27 cellular contexts compared by ENCODE assay signal in genomic region chr6:84870693-84871092, GRCh38.
"Had no signal": no experiment of that assay in that cellular context is flagged by ENCODE, and none has a peak within 500 bp of the region (broad histone marks: within the 10 kb centered on the region; RNA-seq: fewer than 3 reads in every experiment).

No MANE protein-coding gene starts in this region.

- H3K4me2 ChIP-seq: hepatocyte had no signal

- H3K9me3 Mint-ChIP-seq: dendritic cell treated with granulocyte-macrophage colony-stimulating factor and Interleukin-4, amounts not matched to agents 40 ng/mL and 50 ng/mL, for 4 days; nephron; type B pancreatic cell had no signal

- H3K4me1 Mint-ChIP-seq: naive thymus-derived CD4-positive, alpha-beta T cell; nephron; stimulated activated memory B cell treated with anti-CD40 and anti-IgM and Interleukin-4, amounts not matched to agents 10 μg/mL and 1 μg/mL and 100 μg/mL, for 72 hours had no signal

- H3K27me3 ChIP-seq: esophagus squamous epithelium, gastrocnemius medialis, heart left ventricle, hepatocyte, left lung, right atrium auricular region, spleen, testis, tibial artery had no signal

- ATAC-seq: gastrocnemius medialis; heart left ventricle; left lung; naive thymus-derived CD4-positive, alpha-beta T cell; sciatic nerve; stimulated activated memory B cell treated with anti-CD40 and anti-IgM and Interleukin-4, amounts not matched to agents 10 μg/mL and 1 μg/mL and 100 μg/mL, for 72 hours; stimulated activated naive CD8-positive, alpha-beta T cell treated with anti-CD3 and anti-CD28 coated beads, Interleukin-15, Interleukin-2, amounts not matched to agents 100 U/mL and 50 U/mL, for 24 hours had no signal

- H3K36me3 Mint-ChIP-seq: naive thymus-derived CD4-positive, alpha-beta T cell; stimulated activated memory B cell treated with anti-CD40 and anti-IgM and Interleukin-4, amounts not matched to agents 10 μg/mL and 1 μg/mL and 100 μg/mL, for 72 hours; type B pancreatic cell had no signal

- H3K4me3 ChIP-seq: esophagus squamous epithelium, gastrocnemius medialis, heart left ventricle, hepatocyte, left lung, prostate gland, right atrium auricular region, spleen, testis, tibial artery had no signal

- H3K79me2 ChIP-seq: hepatocyte had no signal

- H3K27ac Mint-ChIP-seq: dendritic cell treated with granulocyte-macrophage colony-stimulating factor and Interleukin-4, amounts not matched to agents 40 ng/mL and 50 ng/mL, for 4 days; naive thymus-derived CD4-positive, alpha-beta T cell; nephron; stimulated activated memory B cell treated with anti-CD40 and anti-IgM and Interleukin-4, amounts not matched to agents 10 μg/mL and 1 μg/mL and 100 μg/mL, for 72 hours; type B pancreatic cell had no signal

- DNase-seq: cerebellar nuclear complex; effector CD8-positive, alpha-beta T cell; esophagus squamous epithelium; foreskin fibroblast; gastrocnemius medialis; heart left ventricle; kidney; left lung; mesenchymal stem cell; midbrain; naive thymus-derived CD4-positive, alpha-beta T cell; nucleus accumbens; spleen; stimulated activated CD4-positive, alpha-beta T cell treated with anti-CD3 and anti-CD28 coated beads, Interleukin-4, amount 100 ng/mL, for 4 hours; stimulated activated naive CD8-positive, alpha-beta T cell treated with anti-CD3 and anti-CD28 coated beads, Interleukin-15, Interleukin-2, amounts not matched to agents 100 U/mL and 50 U/mL, for 24 hours; substantia nigra; testis; tibial artery had no signal

- H2AFZ ChIP-seq: hepatocyte had no signal

- H3K4me3 Mint-ChIP-seq: dendritic cell treated with granulocyte-macrophage colony-stimulating factor and Interleukin-4, amounts not matched to agents 40 ng/mL and 50 ng/mL, for 4 days; naive thymus-derived CD4-positive, alpha-beta T cell; nephron; stimulated activated memory B cell treated with anti-CD40 and anti-IgM and Interleukin-4, amounts not matched to agents 10 μg/mL and 1 μg/mL and 100 μg/mL, for 72 hours; type B pancreatic cell had no signal

- H3K9me3 ChIP-seq: esophagus squamous epithelium, gastrocnemius medialis, heart left ventricle, left lung, prostate gland, right atrium auricular region, testis, tibial artery had no signal

- FAIRE-seq: colon, kidney had no signal

- H3K4me1 ChIP-seq: esophagus squamous epithelium, gastrocnemius medialis, heart left ventricle, left lung, prostate gland, right atrium auricular region, spleen, testis had no signal

- H3K27me3 Mint-ChIP-seq: dendritic cell treated with granulocyte-macrophage colony-stimulating factor and Interleukin-4, amounts not matched to agents 40 ng/mL and 50 ng/mL, for 4 days; naive thymus-derived CD4-positive, alpha-beta T cell; stimulated activated memory B cell treated with anti-CD40 and anti-IgM and Interleukin-4, amounts not matched to agents 10 μg/mL and 1 μg/mL and 100 μg/mL, for 72 hours; type B pancreatic cell had no signal

- H3K36me3 ChIP-seq: esophagus squamous epithelium, gastrocnemius medialis, heart left ventricle, left lung, prostate gland, right atrium auricular region, spleen, tibial artery had no signal

- H3K27ac ChIP-seq: esophagus squamous epithelium, gastrocnemius medialis, heart left ventricle, hepatocyte, left lung, prostate gland, right atrium auricular region, spleen, testis, tibial artery had no signal
